ENCODE assay signal across 21 cellular contexts in the genomic region with DNA sequence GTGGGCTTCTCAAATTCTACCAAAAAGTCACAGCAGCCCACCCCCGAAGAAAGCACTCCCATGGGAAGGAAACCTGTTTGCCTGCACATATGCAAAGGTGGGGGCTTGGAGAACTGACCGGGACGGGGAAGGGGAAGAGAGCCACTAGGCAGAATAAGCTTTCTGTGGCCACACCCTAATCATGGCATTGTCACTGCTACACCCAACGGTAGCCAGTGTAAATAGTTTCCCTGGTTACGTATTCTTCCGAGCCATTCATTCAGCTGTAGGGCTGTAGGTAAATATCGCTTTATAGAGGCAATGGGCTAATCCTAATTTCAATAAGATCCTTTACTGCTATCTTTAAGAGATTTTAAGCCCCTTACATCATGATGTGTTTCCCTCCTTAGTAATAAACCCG.
A peak's percentile ranks its signal among the peaks of the same experiment; 100 is the strongest.
DNase-seq lines count a peak whose midpoint lies in the region; ATAC-seq, FAIRE-seq and TF ChIP-seq lines count a peak whose summit lies in the region.
"Had no signal": no experiment of that assay in that cellular context is flagged by ENCODE, and none has a peak within 500 bp of the region (broad histone marks: within the 10 kb centered on the region; RNA-seq: fewer than 3 reads in every experiment).

No MANE protein-coding gene starts in this region.

- FAIRE-seq in frontal cortex (lab: Jason Lieb, UNC) = no peak
- FAIRE-seq: endothelial cell of umbilical vein, K562, kidney had no signal

- no peak for TF ChIP-seq CTCF in left ventricle myocardium inferior (IDR thresholded peaks at IDR 0.05; ENCODE audit: borderline replicate concordance)
- TF ChIP-seq CTCF in upper lobe of right lung (IDR thresholded peaks at IDR 0.05) = no peak

- H3K36me3 ChIP-seq in left ventricle myocardium inferior = peaks cover 18% of the 10 kb centered on the region
- H3K36me3 ChIP-seq in upper lobe of right lung = peaks cover 9% of the 10 kb centered on the region
- H3K36me3 ChIP-seq: breast epithelium had no signal

- DNase-seq in left ventricle myocardium inferior = no peak
- no peak for DNase-seq in cardiac septum (ENCODE audit: low spot score)
- DNase-seq in NCI-H345 treated with DMSO at 0.1 percent for 48 hours (lab: John Stamatoyannopoulos, UW; ENCODE audit: unreplicated experiment) = peak; percentile 7
- DNase-seq in mesenteric fat pad (ENCODE audit: low spot score) = peak; percentile 59
- no peak for DNase-seq in upper lobe of right lung
- DNase-seq in T-helper 9 cell = no peak
- DNase-seq in frontal cortex (ENCODE audit: low spot score in 2 of 2) = no peak
- DNase-seq in immature natural killer cell = no peak
- DNase-seq: activated gamma-delta T cell; CD4-positive, alpha-beta memory T cell; kidney; mesendoderm; NCI-H446 treated with DMSO at 0.1 percent for 48 hours; OCI-M1; SIG-M5; stimulated activated CD4-positive, alpha-beta T cell treated with anti-CD3 and anti-CD28 coated beads, Interleukin-12 subunit alpha, Interleukin-12 subunit beta, amount 100 ng/mL, for 4 hours; stimulated activated CD8-positive, alpha-beta memory T cell treated with anti-CD3 and anti-CD28 coated beads, Interleukin-4, amount 100 ng/mL, for 48 hours had no signal

- H3K27me3 Mint-ChIP-seq in immature natural killer cell (ENCODE audit: low read depth in 3 of 3) = peaks cover 0 to 2% (median 0%) of the 10 kb centered on the region in 3 donors
- H3K27me3 Mint-ChIP-seq: CD4-positive, alpha-beta memory T cell had no signal

- intact Hi-C loops in left ventricle myocardium inferior (cut with micrococcal nuclease) = no loop called here
- intact Hi-C loops in cardiac septum (cut with DNase I) = loop anchor here (2.0 kb wide), 1 partner anchor 25 kb away; no protein-coding TSS in a partner anchor
- intact Hi-C loops in upper lobe of right lung (cut with DNase I) = no loop called here

- no peaks in the 10 kb centered on the region for H3K27me3 ChIP-seq in left ventricle myocardium inferior (ENCODE audit: low read depth)
- no peaks in the 10 kb centered on the region for H3K27me3 ChIP-seq in upper lobe of right lung
- H3K27me3 ChIP-seq: breast epithelium had no signal

- H3K4me3 ChIP-seq in left ventricle myocardium inferior (no peak overlapping the region), upper lobe of right lung (no peak overlapping the region)
- H3K4me3 ChIP-seq: breast epithelium, K562 had no signal

- H3K4me1 ChIP-seq in left ventricle myocardium inferior (peaks cover 56% of the 10 kb centered on the region), upper lobe of right lung (peaks cover 18% of the 10 kb centered on the region)

- H3K4me3 Mint-ChIP-seq in immature natural killer cell = no peak overlapping the region
- H3K4me3 Mint-ChIP-seq: CD4-positive, alpha-beta memory T cell; neural crest cell had no signal

- H3K27ac Mint-ChIP-seq in immature natural killer cell = no peak overlapping the region
- H3K27ac Mint-ChIP-seq: CD4-positive, alpha-beta memory T cell had no signal

- H3K36me3 Mint-ChIP-seq in immature natural killer cell = peaks cover 7 to 20% (median 10%) of the 10 kb centered on the region in 3 donors

- H3K9me3 ChIP-seq in left ventricle myocardium inferior (replicated peaks) = no peaks in the 10 kb centered on the region
- H3K9me3 ChIP-seq in upper lobe of right lung = no peaks in the 10 kb centered on the region

- H3K4me1 Mint-ChIP-seq in immature natural killer cell = peaks cover 0 to 2% of the 10 kb centered on the region in 2 donors

- no peak for ATAC-seq in upper lobe of right lung
- ATAC-seq: K562 had no signal

- H3K9me3 Mint-ChIP-seq in immature natural killer cell = no peaks in the 10 kb centered on the region
- H3K9me3 Mint-ChIP-seq: CD4-positive, alpha-beta memory T cell had no signal

- peak overlapping the region; percentile 94 for H3K27ac ChIP-seq in left ventricle myocardium inferior (replicated peaks)
- peak overlapping the region; percentile 81 for H3K27ac ChIP-seq in upper lobe of right lung

Comparison
In these comparisons a context has a peak if more than half of its experiments do, and no peak if none do; other contexts are left out.
1. DNase-seq: peak in NCI-H345 treated with DMSO at 0.1 percent for 48 hours (single experiment) and mesenteric fat pad (single experiment); none in left ventricle myocardium inferior (single experiment), cardiac septum (single experiment), upper lobe of right lung (single experiment), T-helper 9 cell (single experiment), frontal cortex (0 of 2) and immature natural killer cell (0 of 3).